18 cellular contexts compared by ENCODE assay signal in genomic region chr9:134595014-134595413, GRCh38. TPM values are rescaled to one million over a fixed set of nuclear protein-coding genes. Genes with fewer than 3 reads are reported as not detected.
"Had no signal": no experiment of that assay in that cellular context is flagged by ENCODE, and none has a peak within 500 bp of the region (broad histone marks: within the 10 kb centered on the region; RNA-seq: fewer than 3 reads in every experiment).

No MANE protein-coding gene starts in this region.

- H3K27me3 ChIP-seq: body of pancreas, dorsolateral prefrontal cortex, thyroid gland had no signal

- DNase-seq: activated CD4-positive, alpha-beta T cell treated with anti-CD3 and anti-CD28 coated beads, Interleukin-2, amount 50 U/mL, for 1 hour; activated naive CD4-positive, alpha-beta T cell treated with anti-CD3 and anti-CD28 coated beads for 36 hours; activated T-cell treated with anti-CD3 and anti-CD28 coated beads for 4 hours; body of pancreas; caudate nucleus; dorsolateral prefrontal cortex; foreskin keratinocyte; hippocampal formation; left lung; naive thymus-derived CD8-positive, alpha-beta T cell; stimulated activated naive B cell treated with anti-CD40 and anti-IgM and Interleukin-4, amounts not matched to agents 10 μg/mL and 1 μg/mL and 100 μg/mL, for 72 hours; T1000; thyroid gland had no signal

- ATAC-seq: activated T-helper 17 cell treated with anti-CD3 and anti-CD28 coated beads, Interleukin-2, amount 50 U/mL, for 72 hours; body of pancreas; foreskin keratinocyte; left lung; naive thymus-derived CD8-positive, alpha-beta T cell; pancreas; stimulated activated naive B cell treated with anti-CD40 and anti-IgM and Interleukin-4, amounts not matched to agents 10 μg/mL and 1 μg/mL and 100 μg/mL, for 72 hours had no signal

- FAIRE-seq: islet of Langerhans, pancreas had no signal

- H3K4me1 Mint-ChIP-seq: activated T-helper 17 cell treated with anti-CD3 and anti-CD28 coated beads, Interleukin-2, amount 50 U/mL, for 72 hours; memory B cell; stimulated activated naive B cell treated with anti-CD40 and anti-IgM and Interleukin-4, amounts not matched to agents 10 μg/mL and 1 μg/mL and 100 μg/mL, for 72 hours had no signal

- H3K4me3 ChIP-seq: body of pancreas, dorsolateral prefrontal cortex, left lung, pancreas, thyroid gland had no signal

- H3K4me3 Mint-ChIP-seq: activated naive CD4-positive, alpha-beta T cell treated with anti-CD3 and anti-CD28 coated beads for 36 hours; activated T-helper 17 cell treated with anti-CD3 and anti-CD28 coated beads, Interleukin-2, amount 50 U/mL, for 72 hours; memory B cell; naive thymus-derived CD8-positive, alpha-beta T cell; stimulated activated naive B cell treated with anti-CD40 and anti-IgM and Interleukin-4, amounts not matched to agents 10 μg/mL and 1 μg/mL and 100 μg/mL, for 72 hours had no signal

- H3K9me3 Mint-ChIP-seq: activated naive CD4-positive, alpha-beta T cell treated with anti-CD3 and anti-CD28 coated beads for 36 hours; activated T-helper 17 cell treated with anti-CD3 and anti-CD28 coated beads, Interleukin-2, amount 50 U/mL, for 72 hours; memory B cell; naive thymus-derived CD8-positive, alpha-beta T cell; stimulated activated naive B cell treated with anti-CD40 and anti-IgM and Interleukin-4, amounts not matched to agents 10 μg/mL and 1 μg/mL and 100 μg/mL, for 72 hours had no signal

- H3K4me1 ChIP-seq: body of pancreas, foreskin keratinocyte, pancreas, thyroid gland had no signal

- H3K9me3 ChIP-seq: body of pancreas, left lung, pancreas, thyroid gland had no signal

- H3K36me3 ChIP-seq: left lung, pancreas, thyroid gland had no signal

- H3K27ac ChIP-seq: body of pancreas, dorsolateral prefrontal cortex, epithelial cell of prostate, foreskin keratinocyte, left lung, pancreas, thyroid gland had no signal

- H3K36me3 Mint-ChIP-seq: memory B cell; naive thymus-derived CD8-positive, alpha-beta T cell; stimulated activated naive B cell treated with anti-CD40 and anti-IgM and Interleukin-4, amounts not matched to agents 10 μg/mL and 1 μg/mL and 100 μg/mL, for 72 hours had no signal

- H3K27ac Mint-ChIP-seq: activated naive CD4-positive, alpha-beta T cell treated with anti-CD3 and anti-CD28 coated beads for 36 hours; activated T-helper 17 cell treated with anti-CD3 and anti-CD28 coated beads, Interleukin-2, amount 50 U/mL, for 72 hours; memory B cell; naive thymus-derived CD8-positive, alpha-beta T cell; stimulated activated naive B cell treated with anti-CD40 and anti-IgM and Interleukin-4, amounts not matched to agents 10 μg/mL and 1 μg/mL and 100 μg/mL, for 72 hours had no signal

RNA-seq across cellular contexts. Expression of gene COL5A1, which starts 46.6 kb away (rescaled TPM):
- polyA plus RNA-seq: naive thymus-derived CD8-positive, alpha-beta T cell had no signal
